ENCODE assay signal across 21 cellular contexts in genomic region chr2:44102790-44103642, GRCh38.
DNase-seq lines count a peak whose midpoint lies in the region; TF ChIP-seq lines count a peak whose summit lies in the region.
"Had no signal": no experiment of that assay in that cellular context is flagged by ENCODE, and none has a peak within 500 bp of the region (broad histone marks: within the 10 kb centered on the region; RNA-seq: fewer than 3 reads in every experiment).

No MANE protein-coding gene starts in this region.

- TF ChIP-seq POLR2A in prostate gland (IDR thresholded peaks at IDR 0.05): no peak

- in situ Hi-C loops in SK-MEL-5 (cut with HindIII; ENCODE audit: low pct_unique_long_range_greater_than_20kb, low sequenced_read_pairs): no loop called here

- H3K4me1 ChIP-seq in prostate gland (replicated peaks): peaks cover 2% of the 10 kb centered on the region

- no peaks in the 10 kb centered on the region for H3K36me3 ChIP-seq in prostate gland
- H3K36me3 ChIP-seq: left lung, upper lobe of left lung, WERI-Rb-1 had no signal

- intact Hi-C loops in prostate gland (cut with DNase I): no loop called here

- H3K4me3 ChIP-seq in AG10803 (ENCODE audit: low read length): no peak overlapping the region
- H3K4me3 ChIP-seq in fibroblast of the aortic adventitia (ENCODE audit: low read depth, low read length): no peak overlapping the region
- no peak overlapping the region for H3K4me3 ChIP-seq in prostate gland
- H3K4me3 ChIP-seq: left lung, upper lobe of left lung had no signal

- WGBS in prostate gland: 59% methylated on average over 9 of the region's 9 CpGs

- H3K9me3 ChIP-seq in prostate gland: no peaks in the 10 kb centered on the region
- H3K9me3 ChIP-seq: left lung, upper lobe of left lung had no signal

- peak overlapping the region; percentile 23 to 72 for H3K27ac ChIP-seq in prostate gland
- H3K27ac ChIP-seq: epithelial cell of prostate, left lung, upper lobe of left lung, WERI-Rb-1 had no signal

- H3K27me3 ChIP-seq in prostate gland (replicated peaks; ENCODE audit: insufficient read depth): no peaks in the 10 kb centered on the region
- H3K27me3 ChIP-seq: left lung, upper lobe of left lung had no signal

- peak; percentile 13 for DNase-seq in AG10803 (ENCODE audit: low read depth)
- peak; percentile 52 for DNase-seq in SK-MEL-5 (ENCODE audit: low read depth, low spot score)
- peak; percentile 57 for DNase-seq in fibroblast of the aortic adventitia (ENCODE audit: low read depth)
- peak; percentile 16 for DNase-seq in prostate gland (ENCODE audit: low spot score)
- DNase-seq in islet precursor cell: no peak
- DNase-seq in NCI-H446 (lab: John Stamatoyannopoulos, UW): no peak
- no peak for DNase-seq in NCI-H524 (lab: John Stamatoyannopoulos, UW)
- no peak for DNase-seq in NOMO-1 treated with DMSO at 0.1 percent for 48 hours (lab: John Stamatoyannopoulos, UW; ENCODE audit: unreplicated experiment)
- DNase-seq: GDM1; GOT3; hippocampal formation; immature natural killer cell; KG1; left lung; NCI-H1694 treated with DMSO at 0.1 percent for 48 hours; OCI-M1; small intestine; stimulated activated CD4-positive, alpha-beta T cell treated with anti-CD3 and anti-CD28 coated beads, Interleukin-1b, Interleukin-23, amount 100 ng/mL, for 48 hours; upper lobe of left lung; WERI-Rb-1 had no signal

- TF ChIP-seq CTCF in AG10803 (conservative IDR thresholded peaks at IDR 0.05; ENCODE audit: low read length): no peak
- TF ChIP-seq CTCF in fibroblast of the aortic adventitia (IDR thresholded peaks at IDR 0.05; ENCODE audit: insufficient read depth, low read length): no peak
- TF ChIP-seq CTCF in prostate gland (IDR thresholded peaks at IDR 0.05): no peak

Comparison
In these comparisons a context has a peak if more than half of its experiments do, and no peak if none do; other contexts are left out.
1. DNase-seq: peak in AG10803 (single experiment), SK-MEL-5 (single experiment), fibroblast of the aortic adventitia (single experiment) and prostate gland (single experiment); none in islet precursor cell (single experiment), NCI-H446 (0 of 2), NCI-H524 (0 of 2) and NOMO-1 treated with DMSO at 0.1 percent for 48 hours (single experiment).